ENCODE assay signal across 19 cellular contexts in genomic region chr11:13445588-13445987, GRCh38. TPM values are rescaled to one million over a fixed set of nuclear protein-coding genes. Genes with fewer than 3 reads are reported as not detected.
A peak's percentile ranks its signal among the peaks of the same experiment; 100 is the strongest.
DNase-seq lines count a peak whose midpoint lies in the region; ATAC-seq, FAIRE-seq and TF ChIP-seq lines count a peak whose summit lies in the region.
"Had no signal": no experiment of that assay in that cellular context is flagged by ENCODE, and none has a peak within 500 bp of the region (broad histone marks: within the 10 kb centered on the region; RNA-seq: fewer than 3 reads in every experiment).

No MANE protein-coding gene starts in this region.

- intact Hi-C loops in mucosa of descending colon (cut with DNase I, micrococcal nuclease): no loop called here
- intact Hi-C loops in CD8-positive, alpha-beta T cell (cut with DNase I, micrococcal nuclease): no loop called here

- no peak for ATAC-seq in A549
- ATAC-seq in mucosa of descending colon: peak; percentile 56
- no peak for ATAC-seq in CD8-positive, alpha-beta T cell
- ATAC-seq in HG02571 (IDR thresholded peaks at IDR 0.05; ENCODE audit: unreplicated experiment): no peak
- ATAC-seq: GM23338, K562 had no signal

- no peaks in the 10 kb centered on the region for H3K27me3 Mint-ChIP-seq in CD8-positive, alpha-beta T cell (ENCODE audit: low read depth)
- H3K27me3 Mint-ChIP-seq: CD8-positive, alpha-beta memory T cell had no signal

- CTCF ChIA-PET in A549 (lab: Yijun Ruan, JAX): no interaction called here
- CTCF ChIA-PET in CD8-positive, alpha-beta T cell (lab: Charles Lee): interaction anchor here (0.7 kb wide), 1 partner anchor 247 kb away, joined by 3 read pairs; no protein-coding TSS in a partner anchor

- TF ChIP-seq RAD21 in A549 (conservative IDR thresholded peaks at IDR 0.05 in 1 of 2, IDR thresholded peaks at IDR 0.05 in 1 of 2): no peak

- H3K4me3 ChIP-seq in A549 (no peak overlapping the region), mucosa of descending colon (no peak overlapping the region)
- no peak overlapping the region for H3K4me3 ChIP-seq in CD8-positive, alpha-beta T cell (ENCODE audit: low read depth, low read length)
- H3K4me3 ChIP-seq: GM23338, K562 had no signal

- TF ChIP-seq CTCF in A549 (IDR thresholded peaks at IDR 0.05) (no peak), mucosa of descending colon (IDR thresholded peaks at IDR 0.05) (no peak)
- no peak for TF ChIP-seq CTCF in CD8-positive, alpha-beta T cell (IDR thresholded peaks at IDR 0.05)

- H3K36me3 ChIP-seq in mucosa of descending colon (ENCODE audit: low read depth): no peaks in the 10 kb centered on the region
- H3K36me3 ChIP-seq in CD8-positive, alpha-beta T cell (ENCODE audit: insufficient read depth, low read length): no peaks in the 10 kb centered on the region

- H3K4me1 ChIP-seq in A549: peaks cover 24% of the 10 kb centered on the region
- H3K4me1 ChIP-seq in mucosa of descending colon (ENCODE audit: low read depth): no peaks in the 10 kb centered on the region
- H3K4me1 ChIP-seq in CD8-positive, alpha-beta T cell (ENCODE audit: insufficient read depth, low read length): no peaks in the 10 kb centered on the region
- H3K4me1 ChIP-seq: Caco-2 had no signal

- H3K4me3 Mint-ChIP-seq in CD8-positive, alpha-beta T cell: no peak overlapping the region
- H3K4me3 Mint-ChIP-seq: CD14-positive monocyte; CD8-positive, alpha-beta memory T cell; GM23338; H9 had no signal

- H3K27ac Mint-ChIP-seq in CD8-positive, alpha-beta T cell: no peak overlapping the region
- H3K27ac Mint-ChIP-seq: CD14-positive monocyte, GM23338, H9 had no signal

- H3K9me3 ChIP-seq in A549 (no peaks in the 10 kb centered on the region), mucosa of descending colon (no peaks in the 10 kb centered on the region)
- H3K9me3 ChIP-seq in CD8-positive, alpha-beta T cell (ENCODE audit: low read length): no peaks in the 10 kb centered on the region

- 93% methylated on average over 2 of the region's 2 CpGs for WGBS in A549 (ENCODE audit: missing lambda C conversion rate)

- no peak for DNase-seq in A549 (ENCODE audit: low read depth in 1 of 2, low spot score in 1 of 2)
- no peak for DNase-seq in H54 (ENCODE audit: insufficient read length, low spot score)
- DNase-seq in mucosa of descending colon: no peak
- DNase-seq in CD8-positive, alpha-beta T cell: no peak
- DNase-seq in NOMO-1 (lab: John Stamatoyannopoulos, UW; ENCODE audit: unreplicated experiment in 2 of 2): no peak
- DNase-seq: 8988T; Caco-2; CD8-positive, alpha-beta memory T cell; H9; Karpas-422 had no signal

- TF ChIP-seq POLR2A in A549 (IDR thresholded peaks at IDR 0.05; ENCODE audit: low read length): no peak
- no peak for TF ChIP-seq POLR2A in H54 (IDR thresholded peaks at IDR 0.05; ENCODE audit: low read depth, low read length)

- H3K4me2 ChIP-seq in A549: no peak overlapping the region; the same call in 2 of the 3 replicates
- H3K4me2 ChIP-seq: GM23338 had no signal

- no peaks in the 10 kb centered on the region for H3K9me3 Mint-ChIP-seq in CD8-positive, alpha-beta T cell
- H3K9me3 Mint-ChIP-seq: GM23338, H9 had no signal

- H3K36me3 Mint-ChIP-seq in CD8-positive, alpha-beta T cell: peaks cover 11% of the 10 kb centered on the region

- POLR2A ChIA-PET in A549 (lab: Yijun Ruan, JAX): interaction anchor here (1.3 kb wide), 1 partner anchor 18 kb away, joined by 5 read pairs; the partner anchor contains the start of gene BTBD10
- POLR2A ChIA-PET in CD8-positive, alpha-beta T cell (lab: Charles Lee): no interaction called here

- peaks cover 61% of the 10 kb centered on the region for H3K4me1 Mint-ChIP-seq in CD8-positive, alpha-beta T cell (ENCODE audit: low read depth)

- H3K27ac ChIP-seq in A549: no peak overlapping the region
- H3K27ac ChIP-seq in CD8-positive, alpha-beta T cell (ENCODE audit: low read depth, low read length): no peak overlapping the region

- no peaks in the 10 kb centered on the region for H3K27me3 ChIP-seq in CD8-positive, alpha-beta T cell (ENCODE audit: insufficient read depth, low read length)

- FAIRE-seq in A549 (lab: Jason Lieb, UNC) (peak; percentile 18), H54 (lab: Jason Lieb, UNC) (peak; percentile 27), colon (lab: Jason Lieb, UNC) (peak; percentile 89)
- FAIRE-seq: GM18507, HTR-8/SVneo, K562 had no signal

- TF ChIP-seq EP300 in A549 (IDR thresholded peaks at IDR 0.05): no peak

TF ChIP-seq in A549, 52 proteins besides CTCF, POLR2A, EP300 and RAD21:
- no peak for TF ChIP-seq FOXS1 (CRISPR knock-in tag; IDR thresholded peaks at IDR 0.05)
- TF ChIP-seq FOSB (CRISPR knock-in tag; IDR thresholded peaks at IDR 0.05): no peak
- no peak for TF ChIP-seq RCOR1 (IDR thresholded peaks at IDR 0.05; ENCODE audit: low read depth, low read length)
- no peak for TF ChIP-seq JUNB (IDR thresholded peaks at IDR 0.05)
- TF ChIP-seq REST (IDR thresholded peaks at IDR 0.05): no peak
- TF ChIP-seq, protein P1, sequence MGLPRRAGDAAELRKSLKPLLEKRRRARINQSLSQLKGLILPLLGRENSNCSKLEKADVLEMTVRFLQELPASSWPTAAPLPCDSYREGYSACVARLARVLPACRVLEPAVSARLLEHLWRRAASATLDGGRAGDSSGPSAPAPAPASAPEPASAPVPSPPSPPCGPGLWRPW (IDR thresholded peaks at IDR 0.05): no peak
TF ChIP-seq in A549: peak in this region for 0.

RNA-seq across cellular contexts. Expression of gene BTBD10, which starts 17.4 kb away (rescaled TPM):
- polyA plus RNA-seq in A549 (2011; rRNA removed): 54.2 and 60.3 TPM in 2 replicates
- 12.9 TPM in 2 replicates for polyA plus RNA-seq in A549 (2012; cell fraction: cytosol; rRNA removed)
- polyA plus RNA-seq in A549 (2012; cell fraction: nucleus; rRNA removed): 5.7 and 9.3 TPM in 2 replicates
- 30.8 to 33.9 TPM (median 33.7 TPM) in 3 replicates for polyA plus RNA-seq in A549 (2017; fragmentation: RNase III; extraction: RNeasy Plus Mini Kit Qiagen cat#74134 plus additional on column Dnase treatment)
- 39.8 and 43.5 TPM in 2 replicates for polyA minus RNA-seq in A549 (2011; rRNA and poly(A)+ RNA removed)
- total RNA-seq in mucosa of descending colon: 10 to 100 TPM; 28.2 to 37.8 (median 29.5) TPM
- total RNA-seq in CD8-positive, alpha-beta T cell: 10 to 100 TPM; 17.0 to 19.2 TPM

RNA-seq across cellular contexts. Expression of gene PTH, which starts 50.2 kb away (rescaled TPM):
- polyA plus RNA-seq in A549 (2011; rRNA removed): not detected in 2 replicates
- not detected in 2 replicates for polyA plus RNA-seq in A549 (2012; cell fraction: cytosol; rRNA removed)
- not detected in 2 replicates for polyA plus RNA-seq in A549 (2012; cell fraction: nucleus; rRNA removed)
- not detected in 3 replicates for polyA plus RNA-seq in A549 (2017; fragmentation: RNase III; extraction: RNeasy Plus Mini Kit Qiagen cat#74134 plus additional on column Dnase treatment)
- not detected in 2 replicates for polyA minus RNA-seq in A549 (2011; rRNA and poly(A)+ RNA removed)
- total RNA-seq in mucosa of descending colon: not detected
- not detected for total RNA-seq in CD8-positive, alpha-beta T cell
- total RNA-seq: Caco-2; CD8-positive, alpha-beta memory T cell; GM23338; H9; K562 had no signal
- polyA plus RNA-seq: AG04450; BJ; CD14-positive monocyte; CD8-positive, alpha-beta memory T cell; GM23338; K562 had no signal
